In the genomic region with DNA sequence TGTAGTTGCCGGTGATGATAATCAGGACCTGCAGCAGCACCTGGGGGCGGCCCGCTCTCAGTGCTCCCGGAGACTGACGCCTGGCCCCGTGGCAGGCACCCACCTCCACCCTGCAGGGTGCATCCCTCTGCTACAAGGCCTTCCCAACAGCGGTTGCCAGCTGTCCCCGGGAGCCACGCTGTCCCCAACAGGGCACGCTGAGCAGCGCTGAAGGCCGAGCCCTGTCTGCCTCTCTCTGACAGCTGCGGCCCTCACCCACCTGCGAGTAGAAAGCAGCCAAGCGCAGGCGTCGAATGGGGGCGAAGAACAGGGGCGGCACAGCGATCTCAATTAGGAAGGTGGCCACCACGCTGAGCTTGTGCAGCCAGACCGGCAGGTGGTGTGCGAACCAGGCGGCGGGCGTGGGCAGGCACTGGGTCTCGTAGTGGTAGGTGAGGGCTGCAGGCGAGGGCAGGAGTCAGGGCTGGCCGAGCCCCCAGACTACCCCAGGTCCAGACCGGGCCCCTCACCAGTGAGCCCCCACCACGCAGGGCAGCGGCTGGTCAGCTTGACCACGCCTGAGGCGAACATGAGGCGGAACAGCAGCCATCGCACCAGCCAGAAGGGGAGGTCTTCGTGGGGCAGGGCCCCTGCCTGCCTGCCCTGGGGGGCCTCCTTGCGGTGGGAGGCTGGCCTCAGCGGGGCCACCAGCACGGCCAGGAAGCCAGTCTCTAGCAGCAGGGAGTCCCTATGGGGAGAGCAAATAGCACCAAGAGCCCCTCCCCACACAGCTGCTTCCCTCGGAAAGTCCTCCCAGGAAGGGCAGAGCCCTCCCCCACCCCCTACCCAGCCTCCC, we compare ENCODE assay signal across 6 cellular contexts. TPM values are rescaled to one million over a fixed set of nuclear protein-coding genes. Genes with fewer than 3 reads are reported as not detected.
A peak's percentile ranks its signal among the peaks of the same experiment; 100 is the strongest.
DNase-seq lines count a peak whose midpoint lies in the region; ATAC-seq, FAIRE-seq and TF ChIP-seq lines count a peak whose summit lies in the region.

No MANE protein-coding gene starts in this region.

- H3K4me1 ChIP-seq in A549 (peaks cover 15% of the 10 kb centered on the region), testis (peaks cover 9% of the 10 kb centered on the region)

- no peak for DNase-seq in A549 (ENCODE audit: low read depth in 1 of 2, low spot score in 1 of 2)
- DNase-seq in NCI-H1694 (lab: John Stamatoyannopoulos, UW) = peak; percentile 60
- no peak for DNase-seq in foreskin fibroblast
- no peak for DNase-seq in testis
- no peak for DNase-seq in glomerular visceral epithelial cell (ENCODE audit: extremely low spot score)

- no peak for FAIRE-seq in A549 (lab: Jason Lieb, UNC)

- no peaks in the 10 kb centered on the region for H3K9me3 ChIP-seq in A549
- no peaks in the 10 kb centered on the region for H3K9me3 ChIP-seq in testis

- ATAC-seq in A549 (no peak), GM19023 (IDR thresholded peaks at IDR 0.05; ENCODE audit: unreplicated experiment) (no peak)

- POLR2A ChIA-PET in A549 (lab: Yijun Ruan, JAX) = no interaction called here

- CTCF ChIA-PET in A549 (lab: Yijun Ruan, JAX) = no interaction called here

- WGBS in A549 (ENCODE audit: missing lambda C conversion rate) = no CpG with 5 or more reads among the region's 41 CpGs
- WGBS in testis, 2 donors = 89 to 98% methylated on average over 4 to 41 of the region's 41 CpGs

- H3K36me3 ChIP-seq in testis (ENCODE audit: low read depth, missing control alignments) = no peaks in the 10 kb centered on the region

- intact Hi-C loops in testis (cut with DNase I; ENCODE audit: low total_unique reads) = no loop called here

- no peak for TF ChIP-seq CTCF in A549 (IDR thresholded peaks at IDR 0.05)
- no peak for TF ChIP-seq CTCF in foreskin fibroblast (IDR thresholded peaks at IDR 0.05; ENCODE audit: low read depth, low read length)
- no peak for TF ChIP-seq CTCF in testis (IDR thresholded peaks at IDR 0.05)

- TF ChIP-seq RAD21 in A549 (conservative IDR thresholded peaks at IDR 0.05 in 1 of 2, IDR thresholded peaks at IDR 0.05 in 1 of 2) = no peak

- TF ChIP-seq POLR2A in A549 (IDR thresholded peaks at IDR 0.05; ENCODE audit: low read length) (no peak), testis (IDR thresholded peaks at IDR 0.05) (no peak)

- H3K4me3 ChIP-seq in A549 (no peak overlapping the region), foreskin fibroblast (ENCODE audit: low read depth in 1 of 2, low read length in 2 of 2) (peak overlapping the region; percentile 98 to 99), testis (peak overlapping the region in 1 of 2 donors; percentile 81)

- H3K27me3 ChIP-seq in testis = no peaks in the 10 kb centered on the region

- H3K27ac ChIP-seq in A549 (peak overlapping the region in 1 of 2 experiments; percentile 97; a peak in 1 of 6 replicates), testis (no peak overlapping the region)

- TF ChIP-seq EP300 in A549 (IDR thresholded peaks at IDR 0.05) = no peak

- peak overlapping the region; percentile 95 for H3K4me2 ChIP-seq in A549

TF ChIP-seq in A549, 52 proteins besides CTCF, POLR2A, EP300 and RAD21:
- TF ChIP-seq ZSCAN20 (CRISPR knock-in tag; IDR thresholded peaks at IDR 0.05) (no peak), ESRRA (IDR thresholded peaks at IDR 0.05; ENCODE audit: borderline replicate concordance, low read length) (no peak), PBX3 (IDR thresholded peaks at IDR 0.05) (no peak), SMC3 (IDR thresholded peaks at IDR 0.05) (no peak)

RNA-seq across cellular contexts. Expression of gene LMF2, which starts 1.5 kb away (rescaled TPM):
- 13.0 and 15.1 TPM in 2 replicates for polyA plus RNA-seq in A549 (2011; rRNA removed)
- 32.8 and 51.2 TPM in 2 replicates for polyA plus RNA-seq in A549 (2012; cell fraction: cytosol; rRNA removed)
- 317 and 562 TPM in 2 replicates for polyA plus RNA-seq in A549 (2012; cell fraction: nucleus; rRNA removed)
- polyA plus RNA-seq in A549 (2017; fragmentation: RNase III; extraction: RNeasy Plus Mini Kit Qiagen cat#74134 plus additional on column Dnase treatment) = 31.8 to 34.2 TPM (median 32.5 TPM) in 3 replicates
- 11.6 and 15.9 TPM in 2 replicates for polyA minus RNA-seq in A549 (2011; rRNA and poly(A)+ RNA removed)
- total RNA-seq in testis = 100 to 1,000 TPM in 1 of 2 donors, 10 to 100 TPM in 1; 95.4 to 109 TPM
- polyA plus RNA-seq in testis (ENCODE audit: insufficient read depth, low read depth, low replicate concordance) = 59.7 TPM

RNA-seq across cellular contexts. Expression of gene NCAPH2, which starts 2.0 kb away (rescaled TPM):
- polyA plus RNA-seq in A549 (2011; rRNA removed) = 13.9 and 14.3 TPM in 2 replicates
- 32.0 and 36.0 TPM in 2 replicates for polyA plus RNA-seq in A549 (2012; cell fraction: cytosol; rRNA removed)
- polyA plus RNA-seq in A549 (2012; cell fraction: nucleus; rRNA removed) = 80.2 and 89.5 TPM in 2 replicates
- 27.7 to 29.4 TPM (median 29.1 TPM) in 3 replicates for polyA plus RNA-seq in A549 (2017; fragmentation: RNase III; extraction: RNeasy Plus Mini Kit Qiagen cat#74134 plus additional on column Dnase treatment)
- polyA minus RNA-seq in A549 (2011; rRNA and poly(A)+ RNA removed) = 22.2 and 25.2 TPM in 2 replicates
- 10 to 100 TPM; 88.5 to 89.2 TPM for total RNA-seq in testis
- 67.4 TPM for polyA plus RNA-seq in testis (ENCODE audit: insufficient read depth, low read depth, low replicate concordance)

RNA-seq across cellular contexts. Expression of gene MIOX, which starts 19.3 kb away (rescaled TPM):
- polyA plus RNA-seq in A549 (2011; rRNA removed) (0.08 and 0.20 TPM in 2 replicates), A549 (2017; fragmentation: RNase III; extraction: RNeasy Plus Mini Kit Qiagen cat#74134 plus additional on column Dnase treatment) (not detected in 3 replicates), testis (ENCODE audit: insufficient read depth, low read depth, low replicate concordance) (not detected)
- polyA plus RNA-seq in A549 (2012; cell fraction: cytosol; rRNA removed) = 0.06 and 0.11 TPM in 2 replicates
- 0.39 and 1.00 TPM in 2 replicates for polyA plus RNA-seq in A549 (2012; cell fraction: nucleus; rRNA removed)
- polyA minus RNA-seq in A549 (2011; rRNA and poly(A)+ RNA removed) = not detected in 2 replicates
- under 1 TPM; 0.24 to 0.25 TPM for total RNA-seq in testis

RNA-seq across cellular contexts. Expression of gene SCO2, which starts 19.4 kb away (rescaled TPM):
- polyA plus RNA-seq in A549 (2011; rRNA removed) = 0.37 and 1.9 TPM in 2 replicates
- polyA plus RNA-seq in A549 (2012; cell fraction: cytosol; rRNA removed) = 2.9 and 4.5 TPM in 2 replicates
- 3.9 and 5.8 TPM in 2 replicates for polyA plus RNA-seq in A549 (2012; cell fraction: nucleus; rRNA removed)
- polyA plus RNA-seq in A549 (2017; fragmentation: RNase III; extraction: RNeasy Plus Mini Kit Qiagen cat#74134 plus additional on column Dnase treatment) = 1.7 to 2.6 TPM (median 2.3 TPM) in 3 replicates
- polyA minus RNA-seq in A549 (2011; rRNA and poly(A)+ RNA removed) = 0.58 TPM in 1 of 2 replicates, not detected in the other
- 1 to 10 TPM; 4.1 to 4.8 TPM for total RNA-seq in testis
- polyA plus RNA-seq in testis (ENCODE audit: insufficient read depth, low read depth, low replicate concordance) = 1.8 TPM

RNA-seq across cellular contexts. Expression of gene TYMP, which starts 23.8 kb away (rescaled TPM):
- polyA plus RNA-seq in A549 (2011; rRNA removed) (4.8 and 5.9 TPM in 2 replicates), A549 (2017; fragmentation: RNase III; extraction: RNeasy Plus Mini Kit Qiagen cat#74134 plus additional on column Dnase treatment) (9.0 to 11.0 TPM (median 10.6 TPM) in 3 replicates), testis (ENCODE audit: insufficient read depth, low read depth, low replicate concordance) (25.9 TPM)
- 14.8 and 20.2 TPM in 2 replicates for polyA plus RNA-seq in A549 (2012; cell fraction: cytosol; rRNA removed)
- polyA plus RNA-seq in A549 (2012; cell fraction: nucleus; rRNA removed) = 33.3 and 44.0 TPM in 2 replicates
- 5.7 and 5.9 TPM in 2 replicates for polyA minus RNA-seq in A549 (2011; rRNA and poly(A)+ RNA removed)
- 10 to 100 TPM; 12.5 to 15.4 TPM for total RNA-seq in testis
